ENCODE assay signal across 9 cellular contexts in the genomic region with DNA sequence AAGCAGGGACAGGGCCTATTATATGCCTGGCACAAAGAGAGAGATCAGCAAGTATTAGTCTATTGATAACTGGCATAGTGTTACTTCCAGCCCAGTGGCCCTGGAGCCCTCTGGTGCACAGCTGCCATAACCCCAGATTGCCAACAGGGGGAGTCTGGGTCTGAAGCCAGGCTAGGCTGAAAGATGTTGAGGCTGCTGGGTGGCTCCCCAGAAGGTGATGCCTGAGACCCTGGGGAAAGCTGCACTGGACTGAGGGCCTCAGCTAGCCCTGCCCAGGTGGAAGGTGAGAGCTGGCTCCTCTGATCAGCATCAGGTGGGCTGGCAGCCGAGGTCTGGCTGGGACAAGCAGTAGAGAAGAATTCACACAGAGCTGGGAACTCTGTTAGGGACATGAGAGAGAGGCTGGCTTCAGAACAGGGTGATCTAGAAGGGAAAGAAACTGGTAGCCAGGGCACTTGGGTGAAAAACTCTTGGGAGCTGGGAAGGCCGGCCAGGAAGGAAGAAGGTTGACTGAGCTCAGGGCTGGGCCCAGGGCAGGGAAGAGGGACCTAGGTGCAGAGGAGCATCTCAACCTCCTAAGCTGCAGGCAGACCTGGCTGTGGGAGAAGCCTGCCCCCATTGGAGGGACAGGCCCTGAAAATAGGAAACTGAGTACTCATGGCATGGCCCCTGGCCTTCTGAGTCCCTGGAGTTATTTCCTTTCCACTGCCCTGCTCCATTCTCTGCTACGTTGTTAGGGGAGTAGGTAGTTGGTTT.
DNase-seq lines count a peak whose midpoint lies in the region; ATAC-seq and TF ChIP-seq lines count a peak whose summit lies in the region.
"Had no signal": no experiment of that assay in that cellular context is flagged by ENCODE, and none has a peak within 500 bp of the region (broad histone marks: within the 10 kb centered on the region; RNA-seq: fewer than 3 reads in every experiment).

No MANE protein-coding gene starts in this region.

- DNase-seq in activated gamma-delta T cell treated with Interleukin-2 at 50 U/mL for 16 hours (peak; percentile 62), activated gamma-delta T cell (lab: John Stamatoyannopoulos, UW) (no peak), NOMO-1 treated with DMSO at 0.1 percent for 48 hours (lab: John Stamatoyannopoulos, UW; ENCODE audit: unreplicated experiment) (peak; percentile 69), activated T-cell treated with anti-CD3 and anti-CD28 coated beads for 24 hours (ENCODE audit: low read depth) (peak; percentile 64), foreskin fibroblast (no peak), kidney glomerular epithelial cell (lab: John Stamatoyannopoulos, UW) (no peak)
- DNase-seq in stimulated activated CD4-positive, alpha-beta T cell treated with anti-CD3 and anti-CD28 coated beads, Interleukin-1b, Interleukin-23, amount 100 ng/mL, for 1 hour (ENCODE audit: low read depth in 2 of 2) = peak; percentile 31 to 43
- DNase-seq: left cardiac atrium had no signal

- TF ChIP-seq CTCF in foreskin fibroblast (IDR thresholded peaks at IDR 0.05; ENCODE audit: low read depth, low read length) = peak; percentile 61

- peak; percentile 72 for ATAC-seq in HG02870 (IDR thresholded peaks at IDR 0.05; ENCODE audit: unreplicated experiment)

- H3K4me3 ChIP-seq in foreskin fibroblast (ENCODE audit: low read depth in 1 of 2, low read length in 2 of 2) = no peak overlapping the region

Comparison
In these comparisons a context has a peak if more than half of its experiments do, and no peak if none do; other contexts are left out.
1. DNase-seq: peak in activated gamma-delta T cell treated with Interleukin-2 at 50 U/mL for 16 hours (single experiment), NOMO-1 treated with DMSO at 0.1 percent for 48 hours (single experiment), activated T-cell treated with anti-CD3 and anti-CD28 coated beads for 24 hours (single experiment) and stimulated activated CD4-positive, alpha-beta T cell treated with anti-CD3 and anti-CD28 coated beads, Interleukin-1b, Interleukin-23, amount 100 ng/mL, for 1 hour (2 of 2); none in activated gamma-delta T cell (single experiment), foreskin fibroblast (0 of 2) and kidney glomerular epithelial cell (single experiment).